Comparison of ENCODE assay signal across 9 cellular contexts in the genomic region with DNA sequence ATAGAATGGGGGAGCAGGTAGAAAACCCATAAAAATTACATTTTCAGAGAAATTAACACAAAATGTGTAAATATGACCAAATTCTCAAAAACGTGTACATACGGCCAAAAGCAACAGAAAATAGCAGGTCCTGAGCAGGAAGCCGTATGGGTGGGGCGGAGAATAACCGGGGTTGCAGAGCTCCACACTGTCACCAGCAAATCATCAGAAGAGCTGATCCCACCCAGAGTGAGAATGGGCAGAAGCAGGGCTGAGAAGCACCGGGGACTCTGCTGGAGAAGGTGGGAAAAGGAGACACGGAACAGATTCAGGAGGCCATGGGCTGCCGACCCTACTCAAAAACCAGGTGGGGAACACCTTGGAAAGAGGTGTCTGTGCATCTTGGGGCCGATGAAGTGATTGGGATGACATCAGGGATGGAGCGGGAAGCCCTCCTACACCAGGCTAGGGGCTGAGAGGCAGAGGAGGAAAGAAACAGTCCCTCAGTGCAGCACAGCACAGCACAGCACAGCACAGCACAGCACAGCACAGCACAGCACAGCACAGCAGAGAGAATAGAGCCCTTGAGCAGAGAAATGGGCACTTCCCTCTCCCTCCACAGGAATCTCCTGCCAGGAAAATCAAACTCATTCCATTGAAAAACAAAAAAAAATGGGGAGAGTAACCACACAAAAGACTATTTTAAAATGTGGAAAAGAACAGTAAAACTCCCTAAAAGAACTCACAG. TPM values are rescaled to one million over a fixed set of nuclear protein-coding genes. Genes with fewer than 3 reads are reported as not detected.
A peak's percentile ranks its signal among the peaks of the same experiment; 100 is the strongest.
DNase-seq lines count a peak whose midpoint lies in the region; ATAC-seq and TF ChIP-seq lines count a peak whose summit lies in the region.
"Had no signal": no experiment of that assay in that cellular context is flagged by ENCODE, and none has a peak within 500 bp of the region (broad histone marks: within the 10 kb centered on the region; RNA-seq: fewer than 3 reads in every experiment).

No MANE protein-coding gene starts in this region.

- H3K27ac ChIP-seq in uterus: peak overlapping the region in 1 of 2 donors; percentile 19

- DNase-seq in astrocyte of the hippocampus (ENCODE audit: low read depth, low spot score) (peak; percentile 29), sciatic nerve (ENCODE audit: low spot score) (no peak), DMS79 treated with DMSO at 0.1 percent for 48 hours (lab: John Stamatoyannopoulos, UW) (no peak), globus pallidus (ENCODE audit: low spot score) (no peak), NK-92 (lab: John Stamatoyannopoulos, UW; ENCODE audit: unreplicated experiment) (no peak), uterus (no peak)
- DNase-seq: activated naive CD8-positive, alpha-beta T cell treated with anti-CD3 and anti-CD28 coated beads, Interleukin-2, amount 10 ng/mL, durations not matched to agents 7 days and 5 days had no signal

- TF ChIP-seq POLR2A in uterus (IDR thresholded peaks at IDR 0.05): no peak

- H3K36me3 ChIP-seq in uterus: no peaks in the 10 kb centered on the region

- no peaks in the 10 kb centered on the region for H3K27me3 ChIP-seq in uterus

- H3K9me3 ChIP-seq in uterus: no peaks in the 10 kb centered on the region

- no peak overlapping the region for H3K4me3 ChIP-seq in uterus

- peak; percentile 67 for ATAC-seq in GM18867 (IDR thresholded peaks at IDR 0.05; ENCODE audit: unreplicated experiment)
- ATAC-seq in HG02884 (IDR thresholded peaks at IDR 0.05; ENCODE audit: unreplicated experiment): peak; percentile 40
- ATAC-seq in sciatic nerve: peak; percentile 75

- peaks cover 0 to under 1% of the 10 kb centered on the region in 2 donors for H3K4me1 ChIP-seq in uterus

- TF ChIP-seq CTCF in uterus (IDR thresholded peaks at IDR 0.05): no peak

- intact Hi-C loops in sciatic nerve (cut with DNase I) (no loop called here), uterus (cut with DNase I; ENCODE audit: low total_unique reads) (no loop called here)

RNA-seq across cellular contexts. Expression of a gene that starts 22.3 kb away (rescaled TPM):
- total RNA-seq in sciatic nerve (98.4 TPM), uterus (10 to 100 TPM; 22.3 to 82.9 (median 67.5) TPM)

RNA-seq across cellular contexts. Expression of a gene that starts 47.4 kb away (rescaled TPM):
- not detected for total RNA-seq in sciatic nerve
- not detected for total RNA-seq in uterus
- total RNA-seq: activated naive CD8-positive, alpha-beta T cell treated with anti-CD3 and anti-CD28 coated beads, Interleukin-2, amount 10 ng/mL, durations not matched to agents 7 days and 5 days had no signal
